Comparison of ENCODE assay signal across 19 cellular contexts in the genomic region with DNA sequence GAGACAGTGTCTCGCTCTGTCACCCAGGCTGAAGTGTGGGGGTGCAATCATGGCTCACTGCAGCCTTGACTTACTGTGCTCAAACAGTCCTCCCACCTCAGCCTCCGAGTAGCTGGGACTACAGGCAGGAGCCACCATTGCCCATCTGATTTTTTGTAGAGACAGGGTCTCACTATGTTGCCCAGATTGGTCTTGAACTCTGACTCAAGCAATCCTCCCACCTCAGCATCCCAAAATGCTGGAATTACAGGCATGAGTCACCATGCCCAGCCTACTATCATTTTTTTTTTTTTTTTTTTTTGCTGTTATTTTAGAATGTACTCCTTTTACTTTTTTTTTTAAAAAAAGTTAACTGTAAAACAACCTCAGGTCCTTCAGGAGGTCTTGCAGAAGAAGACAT.
"Had no signal": no experiment of that assay in that cellular context is flagged by ENCODE, and none has a peak within 500 bp of the region (broad histone marks: within the 10 kb centered on the region; RNA-seq: fewer than 3 reads in every experiment).

No MANE protein-coding gene starts in this region.

- H3K4me3 Mint-ChIP-seq: activated T-helper 17 cell treated with anti-CD3 and anti-CD28 coated beads, Interleukin-2, amount 50 U/mL, for 72 hours; neural progenitor cell; WTC11 had no signal

- H3K36me3 ChIP-seq: cardiac muscle cell, colonic mucosa, esophagus squamous epithelium, lower lobe of right lung, neural progenitor cell, stomach, thoracic aorta had no signal

- ATAC-seq: activated T-helper 17 cell treated with anti-CD3 and anti-CD28 coated beads, Interleukin-2, amount 50 U/mL, for 72 hours; left cardiac atrium; lower lobe of right lung; WTC11 had no signal

- H3K9me3 ChIP-seq: colonic mucosa, esophagus squamous epithelium, lower lobe of right lung, thoracic aorta had no signal

- H3K9me3 Mint-ChIP-seq: neural progenitor cell, WTC11 had no signal

- H3K4me1 Mint-ChIP-seq: activated T-helper 17 cell treated with anti-CD3 and anti-CD28 coated beads, Interleukin-2, amount 50 U/mL, for 72 hours had no signal

- DNase-seq: activated CD4-positive, alpha-beta T cell treated with anti-CD3 and anti-CD28 coated beads for 48 hours; activated naive CD4-positive, alpha-beta T cell treated with anti-CD3 and anti-CD28 coated beads, Interleukin-2, amount 50 U/mL, for 16 hours; activated T-cell treated with anti-CD3 and anti-CD28 coated beads for 4 hours; amniotic stem cell; colonic mucosa; esophagus squamous epithelium; hypothalamus; left cardiac atrium; lower lobe of right lung; midbrain; retina; stomach had no signal

- H3K27me3 ChIP-seq: cardiac muscle cell, colonic mucosa, esophagus squamous epithelium, neural progenitor cell, stomach had no signal

- H3K4me3 ChIP-seq: cardiac muscle cell, colonic mucosa, esophagus squamous epithelium, lower lobe of right lung, neural progenitor cell, skin epidermis, stomach, thoracic aorta had no signal

- H3K27me3 Mint-ChIP-seq: activated T-helper 17 cell treated with anti-CD3 and anti-CD28 coated beads, Interleukin-2, amount 50 U/mL, for 72 hours had no signal

- H3K36me3 Mint-ChIP-seq: neural progenitor cell, WTC11 had no signal

- H3K27ac Mint-ChIP-seq: activated T-helper 17 cell treated with anti-CD3 and anti-CD28 coated beads, Interleukin-2, amount 50 U/mL, for 72 hours; neural progenitor cell; WTC11 had no signal

- H3K27ac ChIP-seq: cardiac muscle cell, colonic mucosa, esophagus squamous epithelium, lower lobe of right lung, neural progenitor cell, parathyroid adenoma, skin epidermis, stomach, thoracic aorta had no signal
